Comparison of ENCODE assay signal across 13 cellular contexts in genomic region chrX:2804106-2804843, GRCh38. TPM values are rescaled to one million over a fixed set of nuclear protein-coding genes. Genes with fewer than 3 reads are reported as not detected.
DNase-seq lines count a peak whose midpoint lies in the region; ATAC-seq and TF ChIP-seq lines count a peak whose summit lies in the region.
"Not testable (repeated sequence)": the region's sequence is repeated elsewhere in the genome, so short reads cannot be mapped to it uniquely, and the experiment has no call there.
"Had no signal": no experiment of that assay in that cellular context is flagged by ENCODE, and none has a peak within 500 bp of the region (broad histone marks: within the 10 kb centered on the region; RNA-seq: fewer than 3 reads in every experiment).

No MANE protein-coding gene starts in this region.

- H3K18ac ChIP-seq in mesenchymal stem cell (ENCODE audit: low read depth in 1 of 2, low read length in 2 of 2): not testable (repeated sequence)

- H2BK15ac ChIP-seq in mesenchymal stem cell (ENCODE audit: low read depth, poor library complexity, severe bottlenecking): not testable (repeated sequence)

- H3K27ac ChIP-seq in HUES64 (ENCODE audit: low read depth, low read length): peak overlapping the region; percentile 90; the same call in 1 of the 2 replicates
- peak overlapping the region; percentile 74 for H3K27ac ChIP-seq in foreskin keratinocyte
- not testable (repeated sequence) for H3K27ac ChIP-seq in mesenchymal stem cell (ENCODE audit: low read length, poor library complexity, severe bottlenecking); aorta (ENCODE audit: low read depth in 1 of 2, low read length in 2 of 2)

- H3K9me3 ChIP-seq in HUES64 (ENCODE audit: insufficient read depth, low read depth, low read length); mesenchymal stem cell (ENCODE audit: control insufficient read depth, low read length); aorta (ENCODE audit: control insufficient read depth, low read length): not testable (repeated sequence)

- WGBS in HUES64: 33% methylated on average over 13 of the region's 18 CpGs
- 69% methylated on average over 13 of the region's 18 CpGs for WGBS in mesenchymal stem cell
- WGBS in aorta, 2 donors: 57 to 65% methylated on average over 16 to 18 of the region's 18 CpGs

- H2AK5ac ChIP-seq in mesenchymal stem cell (ENCODE audit: low read length, severe bottlenecking): not testable (repeated sequence)

- H3K79me1 ChIP-seq in mesenchymal stem cell (replicated peaks; ENCODE audit: low read length, poor library complexity, severe bottlenecking): not testable (repeated sequence)

- H3K14ac ChIP-seq in mesenchymal stem cell (ENCODE audit: low read length in 2 of 2): not testable (repeated sequence)

- not testable (repeated sequence) for H3K23ac ChIP-seq in mesenchymal stem cell (ENCODE audit: low read length in 2 of 2)

- not testable (repeated sequence) for H2BK12ac ChIP-seq in mesenchymal stem cell (ENCODE audit: low read length in 2 of 2)

- not testable (repeated sequence) for H2AFZ ChIP-seq in mesenchymal stem cell (ENCODE audit: low read depth, low read length)

- peaks cover 69% of the 10 kb centered on the region for H3K4me1 Mint-ChIP-seq in WTC11

- CTCF ChIA-PET in WTC11 (lab: Charles Lee): not testable (repeated sequence)

- ATAC-seq in WTC11: peak; percentile 43
- peak; percentile 74 for ATAC-seq in foreskin keratinocyte
- ATAC-seq in sciatic nerve: peak; percentile 70
- peak; percentile 33 for ATAC-seq in aorta (ENCODE audit: low FRiP score)

- TF ChIP-seq CTCF in WTC11 (IDR thresholded peaks at IDR 0.05); foreskin keratinocyte (conservative IDR thresholded peaks at IDR 0.05): not testable (repeated sequence)

- H3K9me3 Mint-ChIP-seq in WTC11: not testable (repeated sequence)

- H3K27ac Mint-ChIP-seq in WTC11: peak overlapping the region; percentile 96

- not testable (repeated sequence) for H3K36me3 Mint-ChIP-seq in WTC11

- POLR2A ChIA-PET in WTC11 (lab: Charles Lee): not testable (repeated sequence)

- H3K36me3 ChIP-seq in HUES64 (ENCODE audit: insufficient read depth, low read length); aorta (ENCODE audit: control insufficient read depth in 1 of 2, insufficient read depth in 2 of 2, low read length in 1 of 2): not testable (repeated sequence)
- peaks cover 0 to 24% of the 10 kb centered on the region in 2 experiments for H3K36me3 ChIP-seq in mesenchymal stem cell (ENCODE audit: control insufficient read depth in 1 of 2, insufficient read depth in 2 of 2, low read depth in 1 of 2, low read length in 2 of 2)

- intact Hi-C loops in sciatic nerve (cut with DNase I): loop anchor here (10.0 kb wide), 1 partner anchor 1189 kb away; the partner anchor contains the start of gene ASMT
- intact Hi-C loops in aorta (cut with DNase I): not testable (repeated sequence)

- not testable (repeated sequence) for H3K27me3 Mint-ChIP-seq in WTC11 (ENCODE audit: low read depth)

- peaks cover 11% of the 10 kb centered on the region for H3K4me1 ChIP-seq in HUES64 (ENCODE audit: insufficient read depth, low read length)
- H3K4me1 ChIP-seq in foreskin keratinocyte; mesenchymal stem cell (ENCODE audit: control insufficient read depth, insufficient read depth, low read depth, low read length); aorta (ENCODE audit: control insufficient read depth in 1 of 2, insufficient read depth in 2 of 2, low read length in 2 of 2): not testable (repeated sequence)

- not testable (repeated sequence) for H3K4me3 Mint-ChIP-seq in WTC11

- H3K4me3 ChIP-seq in HUES64 (ENCODE audit: low read length); mesenchymal stem cell (ENCODE audit: insufficient read depth in 1 of 2, low read depth in 1 of 2, low read length in 2 of 2); aorta (ENCODE audit: low read length in 2 of 2): not testable (repeated sequence)

- not testable (repeated sequence) for H2BK5ac ChIP-seq in mesenchymal stem cell (ENCODE audit: low read depth, low read length, poor library complexity, severe bottlenecking)

- H3K9ac ChIP-seq in HUES64 (ENCODE audit: low read depth, low read length): peak overlapping the region; percentile 58; the same call in 1 of the 2 replicates
- peak overlapping the region; percentile 84 for H3K9ac ChIP-seq in mesenchymal stem cell (ENCODE audit: low read length)

- not testable (repeated sequence) for H3K4me2 ChIP-seq in mesenchymal stem cell (ENCODE audit: low read length, poor library complexity, severe bottlenecking)

- H2BK120ac ChIP-seq in mesenchymal stem cell (ENCODE audit: low read depth, low read length): not testable (repeated sequence)

- H4K91ac ChIP-seq in mesenchymal stem cell (ENCODE audit: low read length): not testable (repeated sequence)

- H4K8ac ChIP-seq in mesenchymal stem cell (ENCODE audit: low read length): not testable (repeated sequence)

- H3K27me3 ChIP-seq in HUES64 (ENCODE audit: insufficient read depth, low read length); foreskin keratinocyte; mesenchymal stem cell (ENCODE audit: control insufficient read depth in 1 of 2, insufficient read depth in 1 of 2, low read length in 2 of 2); aorta (ENCODE audit: control insufficient read depth in 1 of 2, insufficient read depth in 2 of 2, low read length in 1 of 2): not testable (repeated sequence)

- not testable (repeated sequence) for H3K4ac ChIP-seq in mesenchymal stem cell (ENCODE audit: low read depth in 1 of 2, low read length in 2 of 2)

- peak; percentile 32 for DNase-seq in Daoy (ENCODE audit: low read depth)
- DNase-seq in WTC11 (ENCODE audit: low spot score); mesenchymal stem cell; sciatic nerve (ENCODE audit: low spot score); aorta: not testable (repeated sequence)
- DNase-seq in dermis blood vessel endothelial cell: peak; percentile 54
- peak in 1 of 2 donors; percentile 61 for DNase-seq in foreskin keratinocyte

RNA-seq across cellular contexts. Expression of gene GYG2, which starts 24.5 kb away (rescaled TPM):
- 1.0 TPM in 1 of 2 replicates, not detected in the other for total RNA-seq in Daoy (2014; rRNA removed; shearing (Covaris generic))
- 42.5 TPM for polyA plus RNA-seq in HUES64 (2013, experiment 1 of 2)
- 35.1 TPM for polyA plus RNA-seq in HUES64 (2013, experiment 2 of 2)
- 47.6 to 53.6 TPM (median 52.8 TPM) in 3 replicates for total RNA-seq in WTC11 (2021)
- total RNA-seq in dermis blood vessel endothelial cell: 0.23 and 0.68 TPM in 2 replicates
- total RNA-seq in foreskin keratinocyte: 0.04 TPM in 1 of 2 replicates, not detected in the other
- polyA plus RNA-seq in foreskin keratinocyte: not detected in 2 replicates
- 14.0 TPM for polyA plus RNA-seq in mesenchymal stem cell (2013, experiment 1 of 2)
- 14.4 TPM for polyA plus RNA-seq in mesenchymal stem cell (2013, experiment 2 of 2)
- total RNA-seq in sciatic nerve: 10.9 TPM
- total RNA-seq in aorta: 1 to 10 TPM in 1 of 2 donors, under 1 TPM in 1; 0.84 to 3.1 TPM
- polyA plus RNA-seq in aorta: 1 to 10 TPM in 1 of 2 donors, under 1 TPM in 1; 0.13 to 2.0 TPM
- total RNA-seq: activated B cell treated with CpG ODN at 0.5 μM for 24 hours; activated T-cell treated with anti-CD3 and anti-CD28 coated beads, Interleukin-2, amount 50 U/mL, for 4 hours; GM12878; HT-29 had no signal

RNA-seq across cellular contexts. Expression of gene XG, which starts 52.4 kb away (rescaled TPM):
- not detected in 2 replicates for total RNA-seq in Daoy (2014; rRNA removed; shearing (Covaris generic))
- not detected for polyA plus RNA-seq in HUES64 (2013, experiment 1 of 2)
- polyA plus RNA-seq in HUES64 (2013, experiment 2 of 2): not detected
- total RNA-seq in WTC11 (2021) (0.78 to 1.0 TPM (median 1.0 TPM) in 3 replicates), dermis blood vessel endothelial cell (under 0.01 TPM in 1 of 2 replicates, not detected in the other), foreskin keratinocyte (17.6 and 20.4 TPM in 2 replicates), sciatic nerve (4.0 TPM), aorta (1 to 10 TPM; 5.9 to 9.0 TPM)
- polyA plus RNA-seq in foreskin keratinocyte (17.6 and 18.7 TPM in 2 replicates), aorta (1 to 10 TPM; 4.4 to 8.1 TPM)
- 0.01 TPM for polyA plus RNA-seq in mesenchymal stem cell (2013, experiment 1 of 2)
- polyA plus RNA-seq in mesenchymal stem cell (2013, experiment 2 of 2): not detected
- total RNA-seq: activated B cell treated with CpG ODN at 0.5 μM for 24 hours; activated T-cell treated with anti-CD3 and anti-CD28 coated beads, Interleukin-2, amount 50 U/mL, for 4 hours; GM12878; HT-29; occipital lobe had no signal
- polyA plus RNA-seq: GM12878 had no signal
